Comparison of ENCODE assay signal across 20 cellular contexts in genomic region chr6:117495873-117496272, GRCh38. TPM values are rescaled to one million over a fixed set of nuclear protein-coding genes. Genes with fewer than 3 reads are reported as not detected.
A peak's percentile ranks its signal among the peaks of the same experiment; 100 is the strongest.
DNase-seq lines count a peak whose midpoint lies in the region; ATAC-seq, FAIRE-seq and TF ChIP-seq lines count a peak whose summit lies in the region.
"Had no signal": no experiment of that assay in that cellular context is flagged by ENCODE, and none has a peak within 500 bp of the region (broad histone marks: within the 10 kb centered on the region; RNA-seq: fewer than 3 reads in every experiment).

No MANE protein-coding gene starts in this region.

- H2AK5ac ChIP-seq in mesenchymal stem cell (ENCODE audit: low read length, severe bottlenecking) = no peak overlapping the region

- peaks cover 86% of the 10 kb centered on the region for H3F3A ChIP-seq in SK-N-SH (replicated peaks; ENCODE audit: insufficient read depth)

- H3K9me2 ChIP-seq in SK-N-SH = no peaks in the 10 kb centered on the region

- H3K4me1 ChIP-seq in SK-N-SH (ENCODE audit: control insufficient read depth in 1 of 2, insufficient read depth in 2 of 2, low read depth in 1 of 2, low read length in 1 of 2) (peaks cover 0 to 51% of the 10 kb centered on the region in 2 experiments; a peak in 3 of 4 replicates), endothelial cell of umbilical vein (ENCODE audit: control insufficient read depth, extremely low read depth, insufficient read depth, low read length) (peaks cover 80% of the 10 kb centered on the region), mesenchymal stem cell (ENCODE audit: control insufficient read depth, insufficient read depth, low read depth, low read length) (peaks cover 3% of the 10 kb centered on the region), ascending aorta (peaks cover 0 to 17% of the 10 kb centered on the region in 2 donors), tibial nerve (peaks cover 0 to 18% (median 11%) of the 10 kb centered on the region in 4 donors)

- TF ChIP-seq EP300 in SK-N-SH (IDR thresholded peaks at IDR 0.05; ENCODE audit: borderline replicate concordance in 1 of 2, low read depth in 1 of 2, low read length in 1 of 2) (peak; percentile 64 to 99), tibial nerve (IDR thresholded peaks at IDR 0.05) (no peak)

- ATAC-seq in HG03095 (IDR thresholded peaks at IDR 0.05; ENCODE audit: unreplicated experiment) (no peak), HG03571 (IDR thresholded peaks at IDR 0.05; ENCODE audit: unreplicated experiment) (no peak)
- ATAC-seq: T-cell had no signal

- no peak overlapping the region for H3K14ac ChIP-seq in mesenchymal stem cell (ENCODE audit: low read length in 2 of 2)

- H3K18ac ChIP-seq in mesenchymal stem cell (ENCODE audit: low read depth in 1 of 2, low read length in 2 of 2) = no peak overlapping the region

- H3K9me3 ChIP-seq in SK-N-SH (no peaks in the 10 kb centered on the region), endothelial cell of umbilical vein (replicated peaks; ENCODE audit: control insufficient read depth, insufficient read depth, low read length) (no peaks in the 10 kb centered on the region), mesenchymal stem cell (ENCODE audit: control insufficient read depth, low read length) (no peaks in the 10 kb centered on the region), ascending aorta (no peaks in the 10 kb centered on the region), tibial nerve (no peaks in the 10 kb centered on the region)
- H3K9me3 ChIP-seq: left lung, MG63, ovary, Peyer's patch, right lobe of liver had no signal

- POLR2A ChIA-PET in SK-N-SH (lab: Yijun Ruan, JAX) = no interaction called here
- POLR2A ChIA-PET in endothelial cell of umbilical vein (lab: Charles Lee) = no interaction called here

- TF ChIP-seq RAD21 in SK-N-SH (IDR thresholded peaks at IDR 0.05; ENCODE audit: low read length) = no peak

- peak overlapping the region; percentile 64; the same call in 1 of the 2 replicates for H3K4me2 ChIP-seq in SK-N-SH
- H3K4me2 ChIP-seq in endothelial cell of umbilical vein (ENCODE audit: insufficient read depth, low read length) = peak overlapping the region; percentile 74
- H3K4me2 ChIP-seq in mesenchymal stem cell (ENCODE audit: low read length, poor library complexity, severe bottlenecking) = no peak overlapping the region

- H2AFZ ChIP-seq in SK-N-SH (ENCODE audit: low read depth) = no peak overlapping the region
- no peak overlapping the region for H2AFZ ChIP-seq in endothelial cell of umbilical vein (ENCODE audit: low read depth, low read length)
- H2AFZ ChIP-seq in mesenchymal stem cell (ENCODE audit: low read depth, low read length) = no peak overlapping the region

- no peak overlapping the region for H2BK12ac ChIP-seq in mesenchymal stem cell (ENCODE audit: low read length in 2 of 2)

- H3K9ac ChIP-seq in SK-N-SH (peak overlapping the region; percentile 47; the same call in 1 of the 2 replicates), endothelial cell of umbilical vein (replicated peaks; ENCODE audit: extremely low read depth, insufficient read depth, low read length) (peak overlapping the region; percentile 83), mesenchymal stem cell (ENCODE audit: low read length) (peak overlapping the region; percentile 64)

- H2BK15ac ChIP-seq in mesenchymal stem cell (ENCODE audit: low read depth, poor library complexity, severe bottlenecking) = no peak overlapping the region

- H2BK5ac ChIP-seq in mesenchymal stem cell (ENCODE audit: low read depth, low read length, poor library complexity, severe bottlenecking) = no peak overlapping the region

- 4% methylated on average over 2 of the region's 2 CpGs for WGBS in SK-N-SH (ENCODE audit: low lambda C conversion rate)
- no CpG with 5 or more reads among the region's 2 CpGs for WGBS in mesenchymal stem cell
- WGBS in tibial nerve, 2 donors = 61 to 81% methylated on average over 2 of the region's 2 CpGs

- peaks cover 0 to 3% of the 10 kb centered on the region in 2 experiments for H3K36me3 ChIP-seq in SK-N-SH (replicated peaks in 1 of 2; ENCODE audit: control insufficient read depth in 1 of 2, insufficient read depth in 2 of 2, low read length in 1 of 2)
- H3K36me3 ChIP-seq in endothelial cell of umbilical vein (ENCODE audit: control insufficient read depth in 2 of 2, extremely low read depth in 1 of 2, insufficient read depth in 2 of 2, low read length in 2 of 2) = no peaks in the 10 kb centered on the region
- no peaks in the 10 kb centered on the region for H3K36me3 ChIP-seq in mesenchymal stem cell (ENCODE audit: control insufficient read depth in 1 of 2, insufficient read depth in 2 of 2, low read depth in 1 of 2, low read length in 2 of 2)
- no peaks in the 10 kb centered on the region for H3K36me3 ChIP-seq in ascending aorta
- H3K36me3 ChIP-seq in tibial nerve = no peaks in the 10 kb centered on the region
- H3K36me3 ChIP-seq: left lung, MG63, ovary, Peyer's patch, right lobe of liver had no signal

- peaks cover 90% of the 10 kb centered on the region for H3K79me2 ChIP-seq in SK-N-SH (ENCODE audit: insufficient read depth)
- H3K79me2 ChIP-seq in endothelial cell of umbilical vein (ENCODE audit: control insufficient read depth, insufficient read depth, low read length) = peaks cover 70% of the 10 kb centered on the region

- H3K4me3 ChIP-seq in SK-N-SH (ENCODE audit: low read depth in 2 of 2, low read length in 1 of 2) (no peak overlapping the region), endothelial cell of umbilical vein (replicated peaks in 1 of 3; ENCODE audit: insufficient read depth in 1 of 3, low read depth in 1 of 3, low read length in 3 of 3) (no peak overlapping the region), mesenchymal stem cell (ENCODE audit: insufficient read depth in 1 of 2, low read depth in 1 of 2, low read length in 2 of 2) (no peak overlapping the region), ascending aorta (no peak overlapping the region), tibial nerve (no peak overlapping the region)
- H3K4me3 ChIP-seq: left lung, MG63, ovary, Peyer's patch, right lobe of liver had no signal

- BruUV-seq in endothelial cell of umbilical vein (replicated peaks; lab: Mats Ljungman, UMichigan) = no TSS peak

- CTCF ChIA-PET in SK-N-SH (lab: Yijun Ruan, JAX) = interaction anchor here (1.0 kb wide), 1 partner anchor 60 kb away, joined by 3 read pairs; no protein-coding TSS in a partner anchor
- CTCF ChIA-PET in endothelial cell of umbilical vein (lab: Charles Lee) = interaction anchor here (1.0 to 2.6 kb wide), 4 partner anchors 9 to 46 kb away, joined by 3 to 15 read pairs (median 5); no protein-coding TSS in a partner anchor

- no peaks in the 10 kb centered on the region for H3K9me1 ChIP-seq in endothelial cell of umbilical vein (replicated peaks; ENCODE audit: control insufficient read depth, extremely low read depth, insufficient read depth, low read length)

- H3K27me3 ChIP-seq in SK-N-SH (ENCODE audit: insufficient read depth) = no peaks in the 10 kb centered on the region
- no peaks in the 10 kb centered on the region for H3K27me3 ChIP-seq in endothelial cell of umbilical vein (ENCODE audit: control insufficient read depth in 2 of 2, insufficient read depth in 2 of 2, low read length in 2 of 2)
- H3K27me3 ChIP-seq in mesenchymal stem cell (ENCODE audit: control insufficient read depth in 1 of 2, insufficient read depth in 1 of 2, low read length in 2 of 2) = no peaks in the 10 kb centered on the region
- no peaks in the 10 kb centered on the region for H3K27me3 ChIP-seq in ascending aorta
- H3K27me3 ChIP-seq in tibial nerve = no peaks in the 10 kb centered on the region
- H3K27me3 ChIP-seq: left lung, MG63, ovary, Peyer's patch, right lobe of liver had no signal

- no peaks in the 10 kb centered on the region for H3K79me1 ChIP-seq in mesenchymal stem cell (replicated peaks; ENCODE audit: low read length, poor library complexity, severe bottlenecking)

- FAIRE-seq in endothelial cell of umbilical vein (lab: Jason Lieb, UNC) = no peak

- H4K8ac ChIP-seq in mesenchymal stem cell (ENCODE audit: low read length) = no peak overlapping the region

- no peaks in the 10 kb centered on the region for H4K20me1 ChIP-seq in SK-N-SH (ENCODE audit: insufficient read depth)
- H4K20me1 ChIP-seq in endothelial cell of umbilical vein (replicated peaks; ENCODE audit: control insufficient read depth, extremely low read depth, insufficient read depth, low read length) = no peaks in the 10 kb centered on the region

- dilution Hi-C loops in endothelial cell of umbilical vein (cut with MboI; ENCODE audit: extremely low pct_ligation_motif_present, low sequenced_read_pairs) = no loop called here

- H3K27ac ChIP-seq in SK-N-SH (ENCODE audit: low read depth in 2 of 2, low read length in 1 of 2) (peak overlapping the region; percentile 87 to 97), endothelial cell of umbilical vein (ENCODE audit: insufficient read depth, low read depth, low read length) (peak overlapping the region; percentile 99), mesenchymal stem cell (ENCODE audit: low read length, poor library complexity, severe bottlenecking) (no peak overlapping the region), ascending aorta (no peak overlapping the region), tibial nerve (no peak overlapping the region)
- H3K27ac ChIP-seq: ovary, right lobe of liver had no signal

- no peak overlapping the region for H2BK120ac ChIP-seq in mesenchymal stem cell (ENCODE audit: low read depth, low read length)

- no peak for TF ChIP-seq CTCF in SK-N-SH (IDR thresholded peaks at IDR 0.05)
- no peak for TF ChIP-seq CTCF in endothelial cell of umbilical vein (IDR thresholded peaks at IDR 0.05; ENCODE audit: extremely low read depth in 1 of 2, insufficient read depth in 1 of 2, low read depth in 1 of 2, low read length in 2 of 2)
- TF ChIP-seq CTCF in ascending aorta (IDR thresholded peaks at IDR 0.05) = no peak
- no peak for TF ChIP-seq CTCF in tibial nerve (IDR thresholded peaks at IDR 0.05)

- no peak overlapping the region for H3K4ac ChIP-seq in mesenchymal stem cell (ENCODE audit: low read depth in 1 of 2, low read length in 2 of 2)

- DNase-seq in ELR (ENCODE audit: low read depth) = peak; percentile 71
- no peak for DNase-seq in SK-N-SH
- no peak for DNase-seq in endothelial cell of umbilical vein (ENCODE audit: low read depth, low spot score)
- peak; percentile 44 for DNase-seq in mesenchymal stem cell
- no peak for DNase-seq in ascending aorta (ENCODE audit: low spot score in 2 of 2)
- DNase-seq in tibial nerve (ENCODE audit: low spot score in 2 of 2) = no peak
- DNase-seq: activated CD4-positive, alpha-beta T cell treated with anti-CD3 and anti-CD28 coated beads, Interleukin-2, amount 50 U/mL, for 48 hours; activated naive CD4-positive, alpha-beta T cell treated with anti-CD3 and anti-CD28 coated beads, Interleukin-2, amount 50 U/mL, for 16 hours; CD4-positive, alpha-beta T cell; left lung; MG63; NCI-H1694 treated with DMSO at 0.1 percent for 48 hours; NCI-H2227 treated with DMSO at 0.1 percent for 48 hours; NCI-H82; ovary; Peyer's patch; right lobe of liver; T-cell had no signal

- TF ChIP-seq POLR2A in endothelial cell of umbilical vein (IDR thresholded peaks at IDR 0.05; ENCODE audit: low read depth, low read length) = no peak
- no peak for TF ChIP-seq POLR2A in tibial nerve (IDR thresholded peaks at IDR 0.05)

- no peak overlapping the region for H3K23ac ChIP-seq in mesenchymal stem cell (ENCODE audit: low read length in 2 of 2)

- H4K91ac ChIP-seq in mesenchymal stem cell (ENCODE audit: low read length) = no peak overlapping the region

- intact Hi-C loops in endothelial cell of umbilical vein (cut with micrococcal nuclease) = loop anchor here (10.0 kb wide), 2 partner anchors 1209 to 1399 kb away; partner anchors contain the start of gene ASF1A
- intact Hi-C loops in ascending aorta (cut with DNase I) = no loop called here

RNA-seq across cellular contexts. Expression of gene DCBLD1, which starts 13.4 kb away (rescaled TPM):
- polyA plus RNA-seq in SK-N-SH (2012; rRNA removed) (82.2 and 91.5 TPM in 2 replicates), endothelial cell of umbilical vein (27.1 and 30.2 TPM in 2 replicates)
- 82.3 and 82.9 TPM in 2 replicates for polyA plus RNA-seq in SK-N-SH (2012; cell fraction: cytosol; rRNA removed)
- polyA plus RNA-seq in SK-N-SH (2012; cell fraction: nucleus; rRNA removed) = 97.1 and 145 TPM in 2 replicates
- total RNA-seq in endothelial cell of umbilical vein (44.3 and 55.8 TPM in 2 replicates), ascending aorta (0.85 TPM), tibial nerve (10 to 100 TPM in 2 of 4 donors, 1 to 10 TPM in 2; 6.9 to 13.2 (median 10.0) TPM)
- polyA plus RNA-seq in endothelial cell of umbilical vein (2011; cell fraction: cytosol; rRNA removed) = 23.4 and 23.5 TPM in 2 replicates
- polyA plus RNA-seq in endothelial cell of umbilical vein (2011; cell fraction: nucleus; rRNA removed) = 53.8 and 63.0 TPM in 2 replicates
- polyA plus RNA-seq in endothelial cell of umbilical vein (2012) = 64.0 and 66.8 TPM in 2 replicates
- 39.3 and 40.7 TPM in 2 replicates for polyA minus RNA-seq in endothelial cell of umbilical vein
- polyA minus RNA-seq in endothelial cell of umbilical vein (2011; cell fraction: cytosol; rRNA and poly(A)+ RNA removed) = 4.3 TPM
- 36.6 and 49.8 TPM in 2 replicates for polyA minus RNA-seq in endothelial cell of umbilical vein (2011; cell fraction: nucleus; rRNA and poly(A)+ RNA removed)
- polyA plus RNA-seq in mesenchymal stem cell (2013, experiment 1 of 2) = 58.0 TPM
- 59.6 TPM for polyA plus RNA-seq in mesenchymal stem cell (2013, experiment 2 of 2)

Comparison
In these comparisons a context has a peak if more than half of its experiments do, and no peak if none do; other contexts are left out.
1. DNase-seq: peak in ELR (single experiment) and mesenchymal stem cell (single experiment); none in SK-N-SH (single experiment), endothelial cell of umbilical vein (single experiment), ascending aorta (0 of 2) and tibial nerve (0 of 2).
2. H3K27ac ChIP-seq: peak in SK-N-SH (2 of 2) and endothelial cell of umbilical vein (single experiment); none in mesenchymal stem cell (single experiment), ascending aorta (0 of 2) and tibial nerve (0 of 4).
3. Peak in every context shown above with its lines, with median percentiles within 50 percentile points of each other: H3K9ac ChIP-seq.